Comparison of ENCODE assay signal across 18 cellular contexts in genomic region chr2:239544141-239544800, GRCh38.
DNase-seq lines count a peak whose midpoint lies in the region; ATAC-seq and TF ChIP-seq lines count a peak whose summit lies in the region.
"Had no signal": no experiment of that assay in that cellular context is flagged by ENCODE, and none has a peak within 500 bp of the region (broad histone marks: within the 10 kb centered on the region; RNA-seq: fewer than 3 reads in every experiment).

No MANE protein-coding gene starts in this region.

- intact Hi-C loops in Right ventricle myocardium inferior (cut with DNase I) (no loop called here), cardiac septum (cut with DNase I) (no loop called here), left lung (cut with DNase I) (no loop called here), uterus (cut with DNase I; ENCODE audit: low total_unique reads) (no loop called here), Calu3 (cut with micrococcal nuclease; ENCODE audit: unreplicated experiment) (no loop called here)

- H3K27me3 ChIP-seq in left lung (peaks cover 0 to 4% of the 10 kb centered on the region in 2 donors), uterus (no peaks in the 10 kb centered on the region)

- H3K4me3 Mint-ChIP-seq in Calu3 (ENCODE audit: low read depth, unreplicated experiment): no peak overlapping the region
- no peak overlapping the region for H3K4me3 Mint-ChIP-seq in activated CD8-positive, alpha-beta memory T cell treated with anti-CD3 and anti-CD28 coated beads, Interleukin-2, amount 10 ng/mL, durations not matched to agents 7 days and 5 days
- H3K4me3 Mint-ChIP-seq: B cell had no signal

- in situ Hi-C loops in astrocyte of the spinal cord (cut with HindIII; ENCODE audit: low sequenced_read_pairs): no loop called here

- H3K4me3 ChIP-seq in astrocyte of the spinal cord (ENCODE audit: low read depth, low read length) (no peak overlapping the region), left lung (no peak overlapping the region), uterus (no peak overlapping the region)
- H3K4me3 ChIP-seq: lower lobe of right lung, smooth muscle cell had no signal

- no TSS peak for BruUV-seq in Calu3 (replicated peaks; lab: Mats Ljungman, UMichigan)

- no peaks in the 10 kb centered on the region for H3K9me3 Mint-ChIP-seq in Calu3 (ENCODE audit: low read depth, unreplicated experiment)
- H3K9me3 Mint-ChIP-seq in activated CD8-positive, alpha-beta memory T cell treated with anti-CD3 and anti-CD28 coated beads, Interleukin-2, amount 10 ng/mL, durations not matched to agents 7 days and 5 days (ENCODE audit: low read depth): no peaks in the 10 kb centered on the region

- H3K27ac Mint-ChIP-seq in Calu3 (ENCODE audit: unreplicated experiment): no peak overlapping the region
- H3K27ac Mint-ChIP-seq in activated CD8-positive, alpha-beta memory T cell treated with anti-CD3 and anti-CD28 coated beads, Interleukin-2, amount 10 ng/mL, durations not matched to agents 7 days and 5 days: no peak overlapping the region
- H3K27ac Mint-ChIP-seq: B cell had no signal

- H3K36me3 Mint-ChIP-seq in Calu3 (ENCODE audit: insufficient read depth, unreplicated experiment): no peaks in the 10 kb centered on the region
- H3K36me3 Mint-ChIP-seq in activated CD8-positive, alpha-beta memory T cell treated with anti-CD3 and anti-CD28 coated beads, Interleukin-2, amount 10 ng/mL, durations not matched to agents 7 days and 5 days: no peaks in the 10 kb centered on the region

- TF ChIP-seq CTCF in astrocyte of the spinal cord (IDR thresholded peaks at IDR 0.05; ENCODE audit: low read depth, low read length) (no peak), left lung (IDR thresholded peaks at IDR 0.05) (no peak), uterus (IDR thresholded peaks at IDR 0.05) (no peak), Calu3 (IDR thresholded peaks at IDR 0.05; ENCODE audit: unreplicated experiment) (no peak)

- DNase-seq in Right ventricle myocardium inferior (ENCODE audit: missing footprints): peak; percentile 33
- no peak for DNase-seq in cardiac septum (ENCODE audit: low spot score)
- peak; percentile 7 for DNase-seq in astrocyte of the spinal cord (ENCODE audit: low read depth, low spot score)
- no peak for DNase-seq in left lung
- DNase-seq in uterus: peak; percentile 55 to 64
- no peak for DNase-seq in Calu3
- no peak for DNase-seq in activated CD8-positive, alpha-beta memory T cell treated with anti-CD3 and anti-CD28 coated beads, Interleukin-2, amount 10 ng/mL, durations not matched to agents 7 days and 5 days
- DNase-seq: cortex of kidney, H7, lower lobe of right lung, NCI-H1417, NCI-H345, occipital lobe, SIG-M5, T-helper 9 cell had no signal

- no peak overlapping the region for H3K27ac ChIP-seq in left lung
- H3K27ac ChIP-seq in uterus: peak overlapping the region in 1 of 2 donors; percentile 50
- H3K27ac ChIP-seq: lower lobe of right lung had no signal

- H3K27me3 Mint-ChIP-seq in Calu3 (ENCODE audit: unreplicated experiment): peaks cover 82% of the 10 kb centered on the region
- H3K27me3 Mint-ChIP-seq in activated CD8-positive, alpha-beta memory T cell treated with anti-CD3 and anti-CD28 coated beads, Interleukin-2, amount 10 ng/mL, durations not matched to agents 7 days and 5 days: peaks cover 26% of the 10 kb centered on the region

- H3K4me1 ChIP-seq in left lung (no peaks in the 10 kb centered on the region), uterus (no peaks in the 10 kb centered on the region)
- H3K4me1 ChIP-seq: lower lobe of right lung had no signal

- ATAC-seq in Right ventricle myocardium inferior (no peak), left lung (peak; percentile 30), GM21447 (IDR thresholded peaks at IDR 0.05; ENCODE audit: unreplicated experiment) (no peak)
- ATAC-seq in activated CD8-positive, alpha-beta memory T cell treated with anti-CD3 and anti-CD28 coated beads, Interleukin-2, amount 10 ng/mL, durations not matched to agents 7 days and 5 days: no peak
- ATAC-seq: lower lobe of right lung had no signal

- H3K36me3 ChIP-seq in left lung (no peaks in the 10 kb centered on the region), uterus (no peaks in the 10 kb centered on the region)
- H3K36me3 ChIP-seq: lower lobe of right lung had no signal

- no peak for TF ChIP-seq POLR2A in uterus (IDR thresholded peaks at IDR 0.05)

- CTCF ChIA-PET in Calu3 (lab: Charles Lee): no interaction called here
- CTCF ChIA-PET in activated CD8-positive, alpha-beta memory T cell treated with anti-CD3 and anti-CD28 coated beads, Interleukin-2, amount 10 ng/mL, durations not matched to agents 7 days and 5 days (lab: Charles Lee): no interaction called here

- H3K9me3 ChIP-seq in left lung: peaks cover 0 to 2% of the 10 kb centered on the region in 2 donors
- no peaks in the 10 kb centered on the region for H3K9me3 ChIP-seq in uterus
- H3K9me3 ChIP-seq: lower lobe of right lung had no signal

- peaks cover 9% of the 10 kb centered on the region for H3K4me1 Mint-ChIP-seq in Calu3 (ENCODE audit: low read depth, unreplicated experiment)
- peaks cover 41% of the 10 kb centered on the region for H3K4me1 Mint-ChIP-seq in activated CD8-positive, alpha-beta memory T cell treated with anti-CD3 and anti-CD28 coated beads, Interleukin-2, amount 10 ng/mL, durations not matched to agents 7 days and 5 days
- H3K4me1 Mint-ChIP-seq: B cell had no signal

Comparison
In these comparisons a context has a peak if more than half of its experiments do, and no peak if none do; other contexts are left out.
1. DNase-seq: peak in Right ventricle myocardium inferior (single experiment), astrocyte of the spinal cord (single experiment) and uterus (2 of 2); none in cardiac septum (single experiment), left lung (0 of 2), Calu3 (single experiment) and activated CD8-positive, alpha-beta memory T cell treated with anti-CD3 and anti-CD28 coated beads, Interleukin-2, amount 10 ng/mL, durations not matched to agents 7 days and 5 days (single experiment).